8 cellular contexts compared by ENCODE assay signal in the genomic region with DNA sequence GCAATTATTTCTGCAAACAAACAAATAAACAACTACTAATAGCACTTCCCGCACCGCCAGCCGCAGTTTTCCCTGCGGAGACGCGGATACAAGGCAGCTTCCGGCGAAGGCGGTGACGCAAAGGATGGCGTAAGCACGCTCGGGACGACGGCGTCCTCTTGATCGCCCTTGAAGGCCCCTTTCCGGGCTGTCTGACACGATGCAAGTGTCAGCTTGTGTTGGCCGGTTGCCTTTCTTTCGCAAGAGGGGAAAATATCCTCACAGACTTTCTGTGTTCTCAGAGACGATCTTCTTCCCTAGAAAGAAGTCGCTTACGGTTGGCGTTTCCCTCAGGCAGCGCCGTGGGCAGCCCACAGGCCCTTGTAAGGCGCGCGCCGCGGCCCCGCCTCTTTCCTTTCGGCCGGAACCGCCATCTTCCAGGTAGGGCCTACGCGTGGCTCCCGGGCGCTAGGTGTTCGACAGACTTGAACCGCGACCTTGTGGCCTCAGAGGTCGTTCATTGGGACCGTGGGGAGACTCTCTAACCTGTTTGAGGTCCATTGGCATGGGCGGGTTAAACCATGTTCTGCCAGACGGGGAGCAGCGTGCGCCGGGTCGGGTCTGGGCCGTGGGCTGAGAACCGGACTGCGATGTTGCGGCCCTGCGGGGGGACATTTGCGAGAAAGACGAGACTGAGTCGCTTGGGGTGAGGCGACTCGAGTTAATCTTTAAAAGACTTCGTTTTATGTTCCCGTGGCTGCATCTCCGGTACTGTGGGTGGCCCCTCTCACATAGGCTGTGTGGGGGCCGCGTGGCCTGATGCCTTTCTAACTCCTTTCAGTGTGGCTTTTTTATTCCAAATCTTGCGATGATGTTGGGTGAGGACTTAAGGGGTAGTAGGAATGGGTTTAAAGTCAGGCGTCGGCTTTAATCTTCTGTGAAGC. TPM values are rescaled to one million over a fixed set of nuclear protein-coding genes. Genes with fewer than 3 reads are reported as not detected.
DNase-seq lines count a peak whose midpoint lies in the region; ATAC-seq and TF ChIP-seq lines count a peak whose summit lies in the region.

RPL21 (plus strand) TSS at position 393 of the 923 bp plus-strand sequence. CDS start 2,219 bp downstream, outside the sequence.

- ATAC-seq in GM21526 (IDR thresholded peaks at IDR 0.05; ENCODE audit: low FRiP score, unreplicated experiment) (peak; percentile 90), PC-3 (peak; percentile 97), mucosa of descending colon (peak; percentile 97)

- peaks cover 10% of the 10 kb centered on the region for H3F3A ChIP-seq in PC-3 (ENCODE audit: low read length, unreplicated experiment)

- H3K4me2 ChIP-seq in PC-3 (ENCODE audit: low read length): peak within 1 kb of the TSS; percentile 93

- H3K4me3 ChIP-seq in PC-3 (ENCODE audit: low read length): peak within 1 kb of the TSS; percentile 90
- H3K4me3 ChIP-seq in mucosa of descending colon: peak within 1 kb of the TSS; percentile 66

- H3K9ac ChIP-seq in PC-3 (ENCODE audit: low read length): peak within 1 kb of the TSS; percentile 100

- peaks cover 60% of the 10 kb centered on the region for H3K79me2 ChIP-seq in PC-3 (ENCODE audit: low read length)

- TF ChIP-seq CTCF in PC-3 (conservative IDR thresholded peaks at IDR 0.05; ENCODE audit: low read depth, low read length) (no peak), mucosa of descending colon (IDR thresholded peaks at IDR 0.05) (no peak)

- peak within 1 kb of the TSS; percentile 84 for H2AFZ ChIP-seq in PC-3 (ENCODE audit: low read length)

- H4K20me1 ChIP-seq in PC-3 (ENCODE audit: low read length): peaks cover 44% of the 10 kb centered on the region

- peak; percentile 95 for DNase-seq in DMS 273 (lab: John Stamatoyannopoulos, UW; ENCODE audit: unreplicated experiment)
- peak; percentile 70 for DNase-seq in HuH-7.5 (ENCODE audit: low spot score)
- peak; percentile 90 for DNase-seq in PC-3
- DNase-seq in activated T-cell treated with anti-CD3 and anti-CD28 coated beads for 48 hours (ENCODE audit: low read depth): peak; percentile 85
- peak; percentile 86 for DNase-seq in epithelial cell of prostate (ENCODE audit: low read depth, low spot score)
- DNase-seq in mucosa of descending colon: peak; percentile 94 to 98 (median 97)
- DNase-seq in stimulated activated CD8-positive, alpha-beta memory T cell treated with anti-CD3 and anti-CD28 coated beads, Interleukin-4, amount 100 ng/mL, for 24 hours (ENCODE audit: low read depth): peak; percentile 82

- CTCF ChIA-PET in PC-3 (lab: Charles Lee): interaction anchor here (0.8 kb wide), 1 partner anchor 56 kb away, joined by 3 read pairs; no protein-coding TSS in a partner anchor

- H3K27ac ChIP-seq in PC-3 (ENCODE audit: low read length) (peak within 1 kb of the TSS; percentile 89), epithelial cell of prostate (peak within 1 kb of the TSS; percentile 95)

- H3K4me1 ChIP-seq in PC-3 (ENCODE audit: insufficient read depth, low read length) (peaks cover 20% of the 10 kb centered on the region), mucosa of descending colon (ENCODE audit: low read depth) (peaks cover 18% of the 10 kb centered on the region)

- TSS peak; percentile 62 for BruUV-seq in PC-3 (replicated peaks; lab: Mats Ljungman, UMichigan)

- H3K9me3 ChIP-seq in PC-3 (ENCODE audit: low read length): no peaks in the 10 kb centered on the region
- H3K9me3 ChIP-seq in mucosa of descending colon: no peaks in the 10 kb centered on the region

- H3K36me3 ChIP-seq in PC-3 (ENCODE audit: low read depth, low read length): peaks cover 47% of the 10 kb centered on the region
- no peaks in the 10 kb centered on the region for H3K36me3 ChIP-seq in mucosa of descending colon (ENCODE audit: low read depth)

- intact Hi-C loops in PC-3 (cut with micrococcal nuclease): loop anchor here (1.0 kb wide), 1 partner anchor 79 kb away; no protein-coding TSS in a partner anchor
- intact Hi-C loops in mucosa of descending colon (cut with DNase I, micrococcal nuclease): no loop called here

- POLR2A ChIA-PET in PC-3 (lab: Charles Lee; ENCODE audit: unreplicated experiment): no interaction called here

- no peaks in the 10 kb centered on the region for H3K27me3 ChIP-seq in PC-3 (ENCODE audit: low read length)

- no peaks in the 10 kb centered on the region for H3K9me2 ChIP-seq in PC-3 (replicated peaks; ENCODE audit: low read length)

RNA-seq across cellular contexts. Expression of gene RPL21, which starts in this region (rescaled TPM):
- total RNA-seq in PC-3 (2014; rRNA removed) (380 and 552 TPM in 2 replicates), mucosa of descending colon (100 to 1,000 TPM; 721 to 896 (median 791) TPM)

Comparison
In these comparisons a context has a peak if more than half of its experiments do, and no peak if none do; other contexts are left out.
1. Peak in every context shown above with its lines: DNase-seq, ATAC-seq, H3K4me3 ChIP-seq and H3K27ac ChIP-seq.